ENCODE assay signal across 18 cellular contexts in the genomic region with DNA sequence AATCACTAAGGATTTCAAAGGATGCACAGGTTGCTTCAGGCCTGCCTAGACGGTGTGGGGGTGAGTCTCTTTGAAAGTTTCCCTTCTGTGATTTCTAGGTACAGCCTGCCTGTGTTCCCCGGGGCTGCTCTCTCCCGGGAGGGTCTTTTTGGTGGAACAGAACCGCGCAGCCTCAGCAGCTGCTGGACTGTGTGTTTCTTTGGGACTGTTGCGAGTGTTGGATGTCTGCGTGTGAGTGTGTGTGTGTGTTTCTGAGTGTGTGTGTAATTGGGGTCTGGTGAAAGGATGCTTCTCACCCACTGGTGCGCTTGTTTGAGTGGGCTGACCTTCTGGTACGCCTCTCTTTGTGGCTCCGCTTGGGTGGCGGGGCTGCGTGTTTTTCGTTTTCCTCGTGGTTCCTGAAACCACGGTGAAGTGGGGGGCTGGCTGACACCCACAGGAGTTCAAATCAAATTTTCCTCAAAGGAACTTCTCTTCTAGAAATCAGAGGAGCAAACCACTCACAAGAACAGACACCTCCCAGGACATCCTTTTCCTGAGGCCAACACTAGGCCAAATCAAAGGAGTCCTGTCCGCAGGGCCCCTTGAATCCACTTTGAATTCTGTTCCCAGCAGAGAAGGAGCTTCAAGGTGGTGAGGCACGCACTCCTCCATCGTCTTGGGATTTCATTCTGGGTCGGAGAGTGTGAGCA. TPM values are rescaled to one million over a fixed set of nuclear protein-coding genes. Genes with fewer than 3 reads are reported as not detected.
DNase-seq lines count a peak whose midpoint lies in the region; ATAC-seq and TF ChIP-seq lines count a peak whose summit lies in the region.
"Had no signal": no experiment of that assay in that cellular context is flagged by ENCODE, and none has a peak within 500 bp of the region (broad histone marks: within the 10 kb centered on the region; RNA-seq: fewer than 3 reads in every experiment).

No MANE protein-coding gene starts in this region.

- no peaks in the 10 kb centered on the region for H3K79me2 ChIP-seq in H9 (ENCODE audit: insufficient read depth, low read length)

- no peaks in the 10 kb centered on the region for H3K23me2 ChIP-seq in H9 (ENCODE audit: insufficient read length, low read depth, low read length, poor library complexity, severe bottlenecking)

- no peaks in the 10 kb centered on the region for H3K9me3 ChIP-seq in H9 (ENCODE audit: control insufficient read depth, low read depth, low read length)

- H3K9me3 Mint-ChIP-seq in H9 (peaks cover 81 to 91% of the 10 kb centered on the region in 2 experiments), type B pancreatic cell (no peaks in the 10 kb centered on the region)
- H3K9me3 Mint-ChIP-seq in activated T-helper 17 cell treated with anti-CD3 and anti-CD28 coated beads, Interleukin-2, amount 50 U/mL, for 72 hours = no peaks in the 10 kb centered on the region
- H3K9me3 Mint-ChIP-seq: CD4-positive, alpha-beta T cell had no signal

- H2BK12ac ChIP-seq in H9 (ENCODE audit: insufficient read length, low read depth, low read length) = no peak overlapping the region

- H3K27ac ChIP-seq in H9 (ENCODE audit: insufficient read length, low read depth, low read length) = no peak overlapping the region

- H2AK5ac ChIP-seq in H9 (ENCODE audit: insufficient read length, low read length) = no peak overlapping the region

- H3K4me1 Mint-ChIP-seq in H9 (0 out of 4 replicates have a peak, but pooled peaks cover 0 to 3% of the 10 kb centered on the region in 2 experiments), type B pancreatic cell (ENCODE audit: unreplicated experiment) (no peaks in the 10 kb centered on the region)
- no peaks in the 10 kb centered on the region for H3K4me1 Mint-ChIP-seq in activated T-helper 17 cell treated with anti-CD3 and anti-CD28 coated beads, Interleukin-2, amount 50 U/mL, for 72 hours
- H3K4me1 Mint-ChIP-seq: GM23338 had no signal

- H3K4me3 Mint-ChIP-seq in H9 = no peak overlapping the region
- no peak overlapping the region for H3K4me3 Mint-ChIP-seq in type B pancreatic cell
- H3K4me3 Mint-ChIP-seq in activated T-helper 17 cell treated with anti-CD3 and anti-CD28 coated beads, Interleukin-2, amount 50 U/mL, for 72 hours = no peak overlapping the region
- H3K4me3 Mint-ChIP-seq: CD4-positive, alpha-beta T cell; GM23338 had no signal

- no peak overlapping the region for H2BK20ac ChIP-seq in H9 (ENCODE audit: low read depth, low read length, poor library complexity, severe bottlenecking)

- no peak overlapping the region for H2AFZ ChIP-seq in H9 (ENCODE audit: low read length)
- H2AFZ ChIP-seq: GM23338 had no signal

- H4K20me1 ChIP-seq in H9 (ENCODE audit: control insufficient read depth, insufficient read depth, insufficient read length) = no peaks in the 10 kb centered on the region

- TF ChIP-seq CTCF in H9 (conservative IDR thresholded peaks at IDR 0.05) = no peak
- no peak for TF ChIP-seq CTCF in type B pancreatic cell (conservative IDR thresholded peaks at IDR 0.05)

- H2BK5ac ChIP-seq in H9 (ENCODE audit: insufficient read length, low read length) = no peak overlapping the region

- H3T11ph ChIP-seq in H9 (ENCODE audit: low read length) = no peak overlapping the region

- no CpG with 5 or more reads among the region's 19 CpGs for WGBS in H9 (ENCODE audit: extremely low coverage, insufficient read length, low lambda C conversion rate)

- H3K27ac Mint-ChIP-seq in H9 (no peak overlapping the region), type B pancreatic cell (no peak overlapping the region)
- no peak overlapping the region for H3K27ac Mint-ChIP-seq in activated T-helper 17 cell treated with anti-CD3 and anti-CD28 coated beads, Interleukin-2, amount 50 U/mL, for 72 hours
- H3K27ac Mint-ChIP-seq: CD4-positive, alpha-beta T cell; GM23338; IgD-negative memory B cell had no signal

- H3K4me1 ChIP-seq in H9 (ENCODE audit: insufficient read depth, low read length) = no peaks in the 10 kb centered on the region

- peaks cover 4 to 10% (median 5%) of the 10 kb centered on the region in 3 experiments; a peak in 5 of 7 replicates for H3K36me3 Mint-ChIP-seq in H9 (ENCODE audit: insufficient read depth in 1 of 3, low read depth in 3 of 3)
- no peaks in the 10 kb centered on the region for H3K36me3 Mint-ChIP-seq in type B pancreatic cell
- no peaks in the 10 kb centered on the region for H3K36me3 Mint-ChIP-seq in activated T-helper 17 cell treated with anti-CD3 and anti-CD28 coated beads, Interleukin-2, amount 50 U/mL, for 72 hours (ENCODE audit: low read depth)
- H3K36me3 Mint-ChIP-seq: IgD-negative memory B cell had no signal

- no peak overlapping the region for H4K8ac ChIP-seq in H9 (replicated peaks; ENCODE audit: insufficient read length, low read depth, low read length)

- peaks cover 54% of the 10 kb centered on the region for H3K27me3 Mint-ChIP-seq in H9 (ENCODE audit: low read depth)
- H3K27me3 Mint-ChIP-seq in type B pancreatic cell = peaks cover 5% of the 10 kb centered on the region
- peaks cover 8% of the 10 kb centered on the region for H3K27me3 Mint-ChIP-seq in activated T-helper 17 cell treated with anti-CD3 and anti-CD28 coated beads, Interleukin-2, amount 50 U/mL, for 72 hours

- no peak overlapping the region for H4K5ac ChIP-seq in H9 (ENCODE audit: insufficient read length, low read depth, low read length)

- no peak overlapping the region for H3K14ac ChIP-seq in H9 (ENCODE audit: insufficient read depth, low read length)

- peak; percentile 15 for DNase-seq in activated CD8-positive, alpha-beta memory T cell treated with anti-CD3 and anti-CD28 coated beads for 24 hours
- no peak for DNase-seq in activated CD8-positive, alpha-beta memory T cell treated with anti-CD3 and anti-CD28 coated beads, Interleukin-2, amount 50 U/mL, for 48 hours
- peak; percentile 2 for DNase-seq in H9
- DNase-seq in left lobe of liver (ENCODE audit: low spot score) = peak; percentile 23
- DNase-seq in type B pancreatic cell (ENCODE audit: extremely low spot score, unreplicated experiment) = peak; percentile 25
- no peak for DNase-seq in stimulated activated CD4-positive, alpha-beta T cell treated with anti-CD3 and anti-CD28 coated beads, Interleukin-15, amount 100 ng/mL, for 24 hours
- DNase-seq: CD4-positive, alpha-beta T cell; DMS53; Karpas-422; NCI-H1092; NCI-H1436 treated with DMSO at 0.1 percent for 48 hours; NCI-H2081; NCI-H446 treated with DMSO at 0.1 percent for 48 hours; NCI-H69 had no signal

- no peak overlapping the region for H3K56ac ChIP-seq in H9 (ENCODE audit: insufficient read length, low read depth, low read length)

- H4K91ac ChIP-seq in H9 (ENCODE audit: insufficient read length, low read depth, low read length) = no peak overlapping the region

- H2BK120ac ChIP-seq in H9 (ENCODE audit: low read depth, low read length, poor library complexity, severe bottlenecking) = no peak overlapping the region

- H3K23ac ChIP-seq in H9 (ENCODE audit: insufficient read length, low read depth, low read length) = no peak overlapping the region

- ATAC-seq in left lobe of liver = no peak
- ATAC-seq in activated T-helper 17 cell treated with anti-CD3 and anti-CD28 coated beads, Interleukin-2, amount 50 U/mL, for 72 hours (replicated peaks) = no peak
- ATAC-seq: GM23338, Panc1 had no signal

- no peak overlapping the region for H3K4me2 ChIP-seq in H9 (ENCODE audit: insufficient read depth, insufficient read length, low read length)
- H3K4me2 ChIP-seq: GM23338 had no signal

- no peak overlapping the region for H2BK15ac ChIP-seq in H9 (ENCODE audit: low read depth, low read length)

- no peaks in the 10 kb centered on the region for H3K79me1 ChIP-seq in H9 (ENCODE audit: insufficient read depth, low read depth, low read length, poor library complexity, severe bottlenecking)

- H3K18ac ChIP-seq in H9 (ENCODE audit: insufficient read length, low read depth, low read length) = no peak overlapping the region

- no peaks in the 10 kb centered on the region; the same call in 1 of the 2 replicates for H3K27me3 ChIP-seq in H9 (ENCODE audit: insufficient read depth, low read length)

- H3K4ac ChIP-seq in H9 (ENCODE audit: low read depth, low read length) = no peak overlapping the region

- H3K9ac ChIP-seq in H9 (ENCODE audit: extremely low read depth, insufficient read length, low read length) = no peak overlapping the region

RNA-seq across cellular contexts. Expression of a gene that starts 30.1 kb away (rescaled TPM):
- total RNA-seq in H9 (2021) (17.9 TPM in 2 replicates), left lobe of liver (0.48 TPM), type B pancreatic cell (ENCODE audit: low replicate concordance) (6.2 and 9.3 TPM in 2 replicates)
- 10 to 100 TPM in 1 of 2 donors, 1 to 10 TPM in 1; 9.1 to 13.6 TPM for total RNA-seq in activated T-helper 17 cell treated with anti-CD3 and anti-CD28 coated beads, Interleukin-2, amount 50 U/mL, for 72 hours

Comparison
In these comparisons a context has a peak if more than half of its experiments do, and no peak if none do; other contexts are left out.
1. DNase-seq: peak in activated CD8-positive, alpha-beta memory T cell treated with anti-CD3 and anti-CD28 coated beads for 24 hours (single experiment), H9 (single experiment), left lobe of liver (single experiment) and type B pancreatic cell (single experiment); none in activated CD8-positive, alpha-beta memory T cell treated with anti-CD3 and anti-CD28 coated beads, Interleukin-2, amount 50 U/mL, for 48 hours (single experiment) and stimulated activated CD4-positive, alpha-beta T cell treated with anti-CD3 and anti-CD28 coated beads, Interleukin-15, amount 100 ng/mL, for 24 hours (single experiment).